13 cellular contexts compared by ENCODE assay signal in genomic region chr9:82924243-82924605, GRCh38.
A peak's percentile ranks its signal among the peaks of the same experiment; 100 is the strongest.
DNase-seq lines count a peak whose midpoint lies in the region; ATAC-seq, FAIRE-seq and TF ChIP-seq lines count a peak whose summit lies in the region.
"Had no signal": no experiment of that assay in that cellular context is flagged by ENCODE, and none has a peak within 500 bp of the region (broad histone marks: within the 10 kb centered on the region; RNA-seq: fewer than 3 reads in every experiment).

No MANE protein-coding gene starts in this region.

- no peak overlapping the region for H4K91ac ChIP-seq in H1 (replicated peaks; ENCODE audit: insufficient read length, low read length)

- no peak overlapping the region for H3K4me3 ChIP-seq in H1 (ENCODE audit: extremely low read depth in 1 of 4, insufficient read depth in 2 of 4, low read depth in 3 of 4, low read length in 4 of 4)
- no peak overlapping the region for H3K4me3 ChIP-seq in transverse colon
- H3K4me3 ChIP-seq: HAP-1, SK-N-MC had no signal

- H2AK5ac ChIP-seq in H1 (ENCODE audit: low read depth, low read length): no peak overlapping the region

- intact Hi-C loops in transverse colon (cut with DNase I; ENCODE audit: low total_unique reads): no loop called here

- no peak for FAIRE-seq in H1 (lab: Jason Lieb, UNC)

- H3K79me1 ChIP-seq in H1 (ENCODE audit: low read depth, low read length): no peaks in the 10 kb centered on the region

- H3K9ac ChIP-seq in H1 (replicated peaks in 1 of 4; ENCODE audit: extremely low read depth in 1 of 4, low read depth in 3 of 4, low read length in 3 of 4): no peak overlapping the region

- H4K8ac ChIP-seq in H1 (ENCODE audit: extremely low read depth, insufficient read depth, low read length): no peak overlapping the region

- peaks cover 0 to 10% (median 6%) of the 10 kb centered on the region in 4 experiments; a peak in 2 of 7 replicates for H3K4me1 ChIP-seq in H1 (replicated peaks in 1 of 4; ENCODE audit: control insufficient read depth in 3 of 4, insufficient read depth in 4 of 4, low read length in 3 of 4)
- no peaks in the 10 kb centered on the region for H3K4me1 ChIP-seq in transverse colon
- H3K4me1 ChIP-seq: HAP-1 had no signal

- no peak for TF ChIP-seq POLR2A in H1 (IDR thresholded peaks at IDR 0.05; ENCODE audit: control extremely low read depth in 1 of 2, low read depth in 2 of 2, low read length in 2 of 2)
- TF ChIP-seq POLR2A in transverse colon (IDR thresholded peaks at IDR 0.05): no peak
- no peak for TF ChIP-seq POLR2A in erythroblast (IDR thresholded peaks at IDR 0.05; ENCODE audit: low read length)

- no peak overlapping the region for H2BK5ac ChIP-seq in H1 (ENCODE audit: low read depth, low read length)

- H3K9me3 ChIP-seq in H1 (ENCODE audit: insufficient read depth in 2 of 2, low read depth in 1 of 2, low read length in 1 of 2): no peaks in the 10 kb centered on the region
- H3K9me3 ChIP-seq in transverse colon: no peaks in the 10 kb centered on the region
- H3K9me3 ChIP-seq: HAP-1 had no signal

- POLR2A ChIA-PET in H1 (lab: Charles Lee; ENCODE audit: partially characterized antibody): interaction anchor here (0.6 kb wide), 1 partner anchor 47 kb away, joined by 3 read pairs; no protein-coding TSS in a partner anchor

- H3K79me2 ChIP-seq in H1 (ENCODE audit: control insufficient read depth in 1 of 2, insufficient read depth in 2 of 2, low read length in 2 of 2): no peaks in the 10 kb centered on the region

- no peak overlapping the region for H2BK12ac ChIP-seq in H1 (ENCODE audit: low read depth, low read length)

- H2AFZ ChIP-seq in H1 (ENCODE audit: low read length): peak overlapping the region; percentile 25; the same call in 1 of the 2 replicates

- CTCF ChIA-PET in H1 (lab: Charles Lee; ENCODE audit: partially characterized antibody): interaction anchor here (1.3 to 2.9 kb wide), 3 partner anchors 9 to 318 kb away, joined by 5 to 10 read pairs (median 5); no protein-coding TSS in a partner anchor

- H3K4ac ChIP-seq in H1 (replicated peaks; ENCODE audit: insufficient read length, low read depth, low read length): no peak overlapping the region

- H4K5ac ChIP-seq in H1 (ENCODE audit: insufficient read length, low read depth, low read length): no peak overlapping the region

- no peaks in the 10 kb centered on the region for H3K23me2 ChIP-seq in H1 (ENCODE audit: low read depth, low read length)

- H3K18ac ChIP-seq in H1 (ENCODE audit: extremely low read depth, low read length): no peak overlapping the region

- no peak overlapping the region for H3K14ac ChIP-seq in H1 (ENCODE audit: insufficient read length)

- no peak overlapping the region for H2BK15ac ChIP-seq in H1 (ENCODE audit: low read length)

- no peak overlapping the region for H3K23ac ChIP-seq in H1 (ENCODE audit: insufficient read length)

- no peak overlapping the region for H2BK20ac ChIP-seq in H1 (ENCODE audit: low read length)

- 81% methylated on average over 4 of the region's 4 CpGs; no CpG with 5 or more reads in 1 of the 2 experiments for WGBS in H1 (ENCODE audit: extremely low coverage in 1 of 2, insufficient coverage in 1 of 2, insufficient read length in 1 of 2, insufficient replicate concordance in 2 of 2, low coverage in 1 of 2, low lambda C conversion rate in 2 of 2, missing lambda C conversion rate in 1 of 2), 2 experiments
- WGBS in transverse colon (ENCODE audit: low coverage in 1 of 2), 2 donors: 69 to 71% methylated on average over 2 to 4 of the region's 4 CpGs

- H3K27me3 ChIP-seq in H1 (replicated peaks in 1 of 4; ENCODE audit: control insufficient read depth in 3 of 4, extremely low read depth in 1 of 4, insufficient read depth in 3 of 4, low read length in 3 of 4) (no peaks in the 10 kb centered on the region), transverse colon (no peaks in the 10 kb centered on the region)

- no peaks in the 10 kb centered on the region for H4K20me1 ChIP-seq in H1 (replicated peaks in 1 of 2; ENCODE audit: control insufficient read depth in 1 of 2, insufficient read depth in 2 of 2, low read length in 2 of 2)

- TF ChIP-seq CTCF in H1 (IDR thresholded peaks at IDR 0.05; ENCODE audit: control extremely low read depth in 1 of 3, insufficient read depth in 1 of 3, low read depth in 1 of 3, low read length in 3 of 3) (no peak), transverse colon (IDR thresholded peaks at IDR 0.05) (no peak)

- H3K36me3 ChIP-seq in H1 (ENCODE audit: control insufficient read depth in 2 of 4, insufficient read depth in 4 of 4, low read length in 3 of 4) (no peaks in the 10 kb centered on the region; a peak in 1 of 8 replicates), transverse colon (no peaks in the 10 kb centered on the region)
- H3K36me3 ChIP-seq: HAP-1 had no signal

- in situ Hi-C loops in transverse colon (cut with MboI; ENCODE audit: low pct_ligation_motif_present in 1 of 4, low pct_unique_long_range_greater_than_20kb in 1 of 4, low sequenced_read_pairs in 3 of 4): no loop called here

- H3K27ac ChIP-seq in H1 (ENCODE audit: low read depth, low read length) (no peak overlapping the region), transverse colon (no peak overlapping the region)
- H3K27ac ChIP-seq: SK-N-MC had no signal

- TF ChIP-seq EP300 in H1 (IDR thresholded peaks at IDR 0.05; ENCODE audit: borderline replicate concordance in 1 of 2, low read depth in 2 of 2, low read length in 2 of 2) (no peak), transverse colon (IDR thresholded peaks at IDR 0.05; ENCODE audit: low read depth) (no peak)

- no peak for TF ChIP-seq RAD21 in H1 (IDR thresholded peaks at IDR 0.05 in 1 of 2, conservative IDR thresholded peaks at IDR 0.05 in 1 of 2; ENCODE audit: low read depth in 2 of 2, low read length in 2 of 2)

- H3K4me2 ChIP-seq in H1 (ENCODE audit: insufficient read depth in 1 of 2, low read depth in 2 of 2, low read length in 2 of 2): no peak overlapping the region

- no peak overlapping the region for H2BK120ac ChIP-seq in H1 (replicated peaks; ENCODE audit: low read depth, low read length)

- ATAC-seq in GM18520 (IDR thresholded peaks at IDR 0.05; ENCODE audit: unreplicated experiment): no peak

- no peak overlapping the region for H3K56ac ChIP-seq in H1 (replicated peaks; ENCODE audit: insufficient read length, low read depth, low read length)

- DNase-seq in NCI-H1105 (lab: John Stamatoyannopoulos, UW) (peak; percentile 23), NCI-H1105 treated with DMSO at 0.1 percent for 48 hours (lab: John Stamatoyannopoulos, UW) (no peak), NCI-H69 (lab: John Stamatoyannopoulos, UW) (peak; percentile 99), H1 (ENCODE audit: low read depth in 1 of 2, low spot score in 2 of 2) (no peak), transverse colon (no peak), Kasumi-1 (lab: John Stamatoyannopoulos, UW) (no peak), erythroblast (lab: John Stamatoyannopoulos, UW) (no peak)
- DNase-seq: EL, IMR-90, NCI-H446 treated with DMSO at 0.1 percent for 48 hours had no signal

TF ChIP-seq in H1, 55 proteins besides CTCF, POLR2A, EP300 and RAD21:
- TF ChIP-seq EZH2 (IDR thresholded peaks at IDR 0.05; ENCODE audit: low read depth, low read length, severe bottlenecking) (no peak), POLR2AphosphoS5 (IDR thresholded peaks at IDR 0.05; ENCODE audit: low read depth, low read length) (no peak), ASH2L (IDR thresholded peaks at IDR 0.05; ENCODE audit: low read length) (no peak), CREB1 (IDR thresholded peaks at IDR 0.05) (no peak), CBX8 (IDR thresholded peaks at IDR 0.05; ENCODE audit: borderline replicate concordance, low read depth, low read length) (no peak), SIN3A (conservative IDR thresholded peaks at IDR 0.05 in 1 of 2, IDR thresholded peaks at IDR 0.05 in 1 of 2; ENCODE audit: low read depth in 1 of 2, low read length in 2 of 2) (no peak), NANOG (IDR thresholded peaks at IDR 0.05; ENCODE audit: insufficient read depth, low read depth, low read length, poor library complexity, severe bottlenecking) (no peak), CTBP2 (IDR thresholded peaks at IDR 0.05; ENCODE audit: borderline replicate concordance, insufficient read depth, insufficient read length, low read length) (no peak), ATF2 (IDR thresholded peaks at IDR 0.05; ENCODE audit: low read length) (no peak), MAX (IDR thresholded peaks at IDR 0.05) (no peak), SUZ12 (IDR thresholded peaks at IDR 0.05; ENCODE audit: low read length) (no peak), JUN (IDR thresholded peaks at IDR 0.05; ENCODE audit: low read depth, low read length) (no peak), TCF12 (IDR thresholded peaks at IDR 0.05; ENCODE audit: low read depth, low read length) (no peak), ZNF274 (IDR thresholded peaks at IDR 0.05; ENCODE audit: borderline replicate concordance, extremely low read depth, low read length) (no peak), RNF2 (IDR thresholded peaks at IDR 0.05; ENCODE audit: borderline replicate concordance, low read depth, low read length, missing control alignments, poor library complexity, severe bottlenecking) (no peak), SIRT6 (IDR thresholded peaks at IDR 0.05; ENCODE audit: low read length) (no peak), RFX5 (IDR thresholded peaks at IDR 0.05; ENCODE audit: borderline replicate concordance, low read depth, low read length) (no peak)
TF ChIP-seq in H1: peak in this region for 0.

Comparison
In these comparisons a context has a peak if more than half of its experiments do, and no peak if none do; other contexts are left out.
1. DNase-seq: peak in NCI-H1105 (single experiment) and NCI-H69 (single experiment); none in NCI-H1105 treated with DMSO at 0.1 percent for 48 hours (single experiment), H1 (0 of 2), transverse colon (single experiment), Kasumi-1 (0 of 2) and erythroblast (0 of 2).